Comparison of ENCODE assay signal across 19 cellular contexts in the genomic region with DNA sequence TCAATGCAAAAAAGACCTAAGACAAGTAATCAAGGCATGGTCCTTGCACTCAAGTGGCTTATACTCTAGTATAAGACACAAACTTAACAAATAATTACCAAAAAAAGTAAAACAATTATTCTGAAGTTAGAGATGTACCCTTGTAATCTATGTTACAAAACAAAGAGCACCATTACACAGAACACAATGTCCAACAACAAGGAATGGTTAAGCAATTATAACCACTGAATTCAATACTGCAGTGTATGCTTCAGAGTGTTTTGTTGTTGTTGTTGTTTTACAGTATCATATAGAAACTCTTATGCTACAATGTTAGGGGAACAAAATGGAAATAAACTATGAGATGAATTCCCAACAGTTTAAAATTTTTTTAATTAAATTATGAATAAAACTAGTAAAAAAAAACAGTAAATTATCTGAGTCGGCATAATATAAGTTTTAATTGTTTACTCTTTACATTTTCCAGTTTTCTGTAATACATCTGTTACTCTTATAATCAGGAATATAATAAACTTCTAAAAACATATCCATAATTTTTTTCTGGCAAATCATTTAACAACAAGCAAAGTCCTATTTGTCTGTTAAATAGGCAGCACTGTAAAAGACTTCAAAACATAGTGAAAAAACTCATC. TPM values are rescaled to one million over a fixed set of nuclear protein-coding genes. Genes with fewer than 3 reads are reported as not detected.
DNase-seq lines count a peak whose midpoint lies in the region; ATAC-seq, FAIRE-seq and TF ChIP-seq lines count a peak whose summit lies in the region.
"Had no signal": no experiment of that assay in that cellular context is flagged by ENCODE, and none has a peak within 500 bp of the region (broad histone marks: within the 10 kb centered on the region; RNA-seq: fewer than 3 reads in every experiment).

No MANE protein-coding gene starts in this region.

- FAIRE-seq in HTR-8/SVneo (lab: Jason Lieb, UNC) (peak; percentile 13), TTC549 (lab: Jason Lieb, UNC) (peak; percentile 63), frontal cortex (lab: Jason Lieb, UNC) (peak; percentile 69)

- no peaks in the 10 kb centered on the region for H3K27me3 Mint-ChIP-seq in activated T-helper 2 cell treated with anti-CD3 and anti-CD28 coated beads, Interferon-gamma antibody, Interleukin-2, Interleukin-4, amounts not matched to agents 10 μg/mL and 5 μg/mL and 100 μg/mL, durations not matched to agents 14 hours and 24 hours and 36 hours (ENCODE audit: low read depth)
- H3K27me3 Mint-ChIP-seq in activated naive CD8-positive, alpha-beta T cell treated with anti-CD3 and anti-CD28 coated beads, Interleukin-2, amount 50 U/mL, for 24 hours, result no peaks in the 10 kb centered on the region
- no peaks in the 10 kb centered on the region for H3K27me3 Mint-ChIP-seq in GM23338 (ENCODE audit: insufficient read depth, low read depth, poor library complexity)

- H3K79me2 ChIP-seq in GM23338 (replicated peaks; ENCODE audit: insufficient read depth), result peaks cover 91% of the 10 kb centered on the region

- no peak overlapping the region for H3K4me2 ChIP-seq in GM23338

- no peak overlapping the region for H2AFZ ChIP-seq in GM23338

- intact Hi-C loops in psoas muscle (cut with DNase I), result no loop called here
- intact Hi-C loops in aorta (cut with DNase I), result no loop called here
- intact Hi-C loops in activated T-helper 2 cell treated with anti-CD3 and anti-CD28 coated beads, Interferon-gamma antibody, Interleukin-2, Interleukin-4, amounts not matched to agents 10 μg/mL and 5 μg/mL and 100 μg/mL, durations not matched to agents 14 hours and 24 hours and 36 hours (cut with micrococcal nuclease), result no loop called here

- no peak overlapping the region for H3K4me3 Mint-ChIP-seq in activated T-helper 2 cell treated with anti-CD3 and anti-CD28 coated beads, Interferon-gamma antibody, Interleukin-2, Interleukin-4, amounts not matched to agents 10 μg/mL and 5 μg/mL and 100 μg/mL, durations not matched to agents 14 hours and 24 hours and 36 hours (ENCODE audit: low read depth)
- no peak overlapping the region for H3K4me3 Mint-ChIP-seq in activated naive CD8-positive, alpha-beta T cell treated with anti-CD3 and anti-CD28 coated beads, Interleukin-2, amount 50 U/mL, for 24 hours
- H3K4me3 Mint-ChIP-seq in GM23338, result no peak overlapping the region

- H3K27me3 ChIP-seq in psoas muscle (ENCODE audit: insufficient read depth in 3 of 3, low read length in 2 of 3) (no peaks in the 10 kb centered on the region), aorta (ENCODE audit: control insufficient read depth in 1 of 2, insufficient read depth in 2 of 2, low read length in 1 of 2) (no peaks in the 10 kb centered on the region), GM23338 (ENCODE audit: insufficient read depth) (no peaks in the 10 kb centered on the region)

- H3K27ac ChIP-seq in psoas muscle (no peak overlapping the region), aorta (ENCODE audit: low read depth in 1 of 2, low read length in 2 of 2) (no peak overlapping the region), GM23338 (ENCODE audit: low read depth) (no peak overlapping the region)
- H3K27ac ChIP-seq: C4-2B, RWPE1 had no signal

- H3F3A ChIP-seq in GM23338 (replicated peaks; ENCODE audit: low read depth), result no peaks in the 10 kb centered on the region

- H3K4me1 ChIP-seq in psoas muscle (peaks cover 69% of the 10 kb centered on the region), aorta (ENCODE audit: control insufficient read depth in 1 of 2, insufficient read depth in 2 of 2, low read length in 2 of 2) (peaks cover 0 to 2% of the 10 kb centered on the region in 2 donors), GM23338 (ENCODE audit: insufficient read depth) (no peaks in the 10 kb centered on the region)
- H3K4me1 ChIP-seq: HAP-1 had no signal

- WGBS in psoas muscle, 3 donors, result 88 to 94% (median 93%) methylated on average over 1 of the region's 1 CpG
- 88 to 90% methylated on average over 1 of the region's 1 CpG for WGBS in aorta, 2 donors

- DNase-seq in HTR-8/SVneo (ENCODE audit: insufficient read length, low spot score) (no peak), frontal cortex (ENCODE audit: low spot score in 2 of 2) (no peak), psoas muscle (no peak), aorta (no peak), GM23338 (ENCODE audit: low spot score) (no peak)
- DNase-seq in activated T-helper 2 cell treated with anti-CD3 and anti-CD28 coated beads, Interferon-gamma antibody, Interleukin-2, Interleukin-4, amounts not matched to agents 10 μg/mL and 5 μg/mL and 100 μg/mL, durations not matched to agents 14 hours and 24 hours and 36 hours (ENCODE audit: low spot score), result no peak
- DNase-seq in activated naive CD8-positive, alpha-beta T cell treated with anti-CD3 and anti-CD28 coated beads, Interleukin-2, amount 50 U/mL, for 24 hours, result no peak
- DNase-seq: ACHN, AML-193, DMS79, NCI-H1417 treated with DMSO at 0.1 percent for 48 hours, NCI-H1930, NCI-H226, NCI-H524 treated with DMSO at 0.1 percent for 48 hours, PC-3 had no signal

- H3K9me3 ChIP-seq in psoas muscle (no peaks in the 10 kb centered on the region), aorta (ENCODE audit: control insufficient read depth, low read length) (no peaks in the 10 kb centered on the region)
- H3K9me3 ChIP-seq: HAP-1 had no signal

- peaks cover 21% of the 10 kb centered on the region; the same call in 1 of the 2 replicates for H4K20me1 ChIP-seq in GM23338 (replicated peaks; ENCODE audit: insufficient read depth)

- H3K9me3 Mint-ChIP-seq in activated T-helper 2 cell treated with anti-CD3 and anti-CD28 coated beads, Interferon-gamma antibody, Interleukin-2, Interleukin-4, amounts not matched to agents 10 μg/mL and 5 μg/mL and 100 μg/mL, durations not matched to agents 14 hours and 24 hours and 36 hours, result no peaks in the 10 kb centered on the region
- H3K9me3 Mint-ChIP-seq in activated naive CD8-positive, alpha-beta T cell treated with anti-CD3 and anti-CD28 coated beads, Interleukin-2, amount 50 U/mL, for 24 hours, result no peaks in the 10 kb centered on the region
- no peaks in the 10 kb centered on the region for H3K9me3 Mint-ChIP-seq in GM23338

- TF ChIP-seq CTCF in psoas muscle (IDR thresholded peaks at IDR 0.05) (no peak), GM23338 (conservative IDR thresholded peaks at IDR 0.05; ENCODE audit: low read depth in 2 of 2) (no peak)

- no peak overlapping the region for H3K4me3 ChIP-seq in psoas muscle
- no peak overlapping the region for H3K4me3 ChIP-seq in aorta (ENCODE audit: low read length in 2 of 2)
- H3K4me3 ChIP-seq in GM23338, result no peak overlapping the region
- H3K4me3 ChIP-seq: HAP-1 had no signal

- peak in 3 of 4 donors; percentile 83 to 85 (median 85) for ATAC-seq in psoas muscle
- ATAC-seq in aorta (ENCODE audit: low FRiP score), result no peak
- ATAC-seq in activated naive CD8-positive, alpha-beta T cell treated with anti-CD3 and anti-CD28 coated beads, Interleukin-2, amount 50 U/mL, for 24 hours, result no peak
- ATAC-seq in GM23338, result no peak
- ATAC-seq: PC-3 had no signal

- H3K9me2 ChIP-seq in GM23338 (ENCODE audit: insufficient read depth), result no peaks in the 10 kb centered on the region

- peaks cover 4% of the 10 kb centered on the region for H3K36me3 Mint-ChIP-seq in activated T-helper 2 cell treated with anti-CD3 and anti-CD28 coated beads, Interferon-gamma antibody, Interleukin-2, Interleukin-4, amounts not matched to agents 10 μg/mL and 5 μg/mL and 100 μg/mL, durations not matched to agents 14 hours and 24 hours and 36 hours (ENCODE audit: low read depth)
- H3K36me3 Mint-ChIP-seq in activated naive CD8-positive, alpha-beta T cell treated with anti-CD3 and anti-CD28 coated beads, Interleukin-2, amount 50 U/mL, for 24 hours (ENCODE audit: low read depth), result peaks cover 3% of the 10 kb centered on the region
- peaks cover 4% of the 10 kb centered on the region; the same call in 2 of the 3 replicates for H3K36me3 Mint-ChIP-seq in GM23338 (ENCODE audit: low read depth)

- H3K27ac Mint-ChIP-seq in activated T-helper 2 cell treated with anti-CD3 and anti-CD28 coated beads, Interferon-gamma antibody, Interleukin-2, Interleukin-4, amounts not matched to agents 10 μg/mL and 5 μg/mL and 100 μg/mL, durations not matched to agents 14 hours and 24 hours and 36 hours, result no peak overlapping the region
- H3K27ac Mint-ChIP-seq in activated naive CD8-positive, alpha-beta T cell treated with anti-CD3 and anti-CD28 coated beads, Interleukin-2, amount 50 U/mL, for 24 hours, result no peak overlapping the region
- no peak overlapping the region for H3K27ac Mint-ChIP-seq in GM23338

- H3K4me1 Mint-ChIP-seq in activated T-helper 2 cell treated with anti-CD3 and anti-CD28 coated beads, Interferon-gamma antibody, Interleukin-2, Interleukin-4, amounts not matched to agents 10 μg/mL and 5 μg/mL and 100 μg/mL, durations not matched to agents 14 hours and 24 hours and 36 hours (ENCODE audit: low read depth), result no peaks in the 10 kb centered on the region
- peaks cover 16% of the 10 kb centered on the region for H3K4me1 Mint-ChIP-seq in activated naive CD8-positive, alpha-beta T cell treated with anti-CD3 and anti-CD28 coated beads, Interleukin-2, amount 50 U/mL, for 24 hours
- peaks cover 14% of the 10 kb centered on the region for H3K4me1 Mint-ChIP-seq in GM23338

- H3K36me3 ChIP-seq in psoas muscle (ENCODE audit: insufficient read depth in 1 of 2, low read depth in 1 of 2) (no peaks in the 10 kb centered on the region), aorta (ENCODE audit: control insufficient read depth in 1 of 2, insufficient read depth in 2 of 2, low read length in 1 of 2) (no peaks in the 10 kb centered on the region), GM23338 (ENCODE audit: insufficient read depth) (no peaks in the 10 kb centered on the region)
- H3K36me3 ChIP-seq: HAP-1 had no signal

TF ChIP-seq in GM23338, 12 proteins besides CTCF, POLR2A, EP300 and RAD21 (continues in another document):
- TF ChIP-seq STAT1 (IDR thresholded peaks at IDR 0.05; ENCODE audit: unreplicated experiment) (no peak), ZNF331 (CRISPR knock-in tag; IDR thresholded peaks at IDR 0.05; ENCODE audit: low read depth) (no peak)

RNA-seq across cellular contexts. Expression of a gene that starts 29.2 kb away (rescaled TPM):
- total RNA-seq in frontal cortex (50.5 TPM), psoas muscle (10 to 100 TPM; 59.9 to 80.1 (median 62.4) TPM), aorta (100 to 1,000 TPM in 1 of 2 donors, 10 to 100 TPM in 1; 97.9 to 119 TPM)
- polyA plus RNA-seq in psoas muscle (10 to 100 TPM; 12.1 to 84.4 (median 25.8) TPM), aorta (10 to 100 TPM; 19.2 to 20.5 TPM), GM23338 (2016; fragmentation: Nextera tagmentation; extraction: Ambion mirVana) (12.6 and 16.4 TPM in 2 replicates)
- 20.6 and 21.1 TPM in 2 replicates for total RNA-seq in activated T-helper 2 cell treated with anti-CD3 and anti-CD28 coated beads, Interferon-gamma antibody, Interleukin-2, Interleukin-4, amounts not matched to agents 10 μg/mL and 5 μg/mL and 100 μg/mL, durations not matched to agents 14 hours and 24 hours and 36 hours
- 27.0 and 28.0 TPM in 2 replicates for total RNA-seq in GM23338 (2014; rRNA removed; shearing (Covaris generic))

Comparison
In these comparisons a context has a peak if more than half of its experiments do, and no peak if none do; other contexts are left out.
1. ATAC-seq: peak in psoas muscle (3 of 4); none in aorta (single experiment), activated naive CD8-positive, alpha-beta T cell treated with anti-CD3 and anti-CD28 coated beads, Interleukin-2, amount 50 U/mL, for 24 hours (single experiment) and GM23338 (single experiment).